8 cellular contexts compared by ENCODE assay signal in the genomic region with DNA sequence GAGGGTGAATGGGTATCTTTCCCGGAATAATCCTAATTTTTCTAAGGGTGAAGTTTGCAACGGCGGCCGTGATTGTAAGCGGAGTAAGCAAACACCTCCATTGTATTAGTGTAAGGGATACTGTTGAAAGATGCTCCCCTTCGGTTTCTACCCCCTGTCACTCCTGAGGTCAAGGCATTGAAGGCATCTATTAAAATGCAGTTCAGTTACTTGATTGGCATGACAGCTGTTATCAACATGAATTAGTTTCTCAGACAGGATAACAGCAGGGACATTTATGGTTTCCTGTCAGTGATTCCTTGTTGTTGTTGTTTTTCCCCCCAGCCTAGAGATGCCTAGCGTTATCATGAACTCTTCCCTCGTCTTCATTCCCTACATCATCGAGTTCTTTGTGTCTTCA.
DNase-seq lines count a peak whose midpoint lies in the region; ATAC-seq and TF ChIP-seq lines count a peak whose summit lies in the region.

No MANE protein-coding gene starts in this region.

- no peaks in the 10 kb centered on the region for H3K27me3 ChIP-seq in GM06990 (replicated peaks; ENCODE audit: control insufficient read depth, insufficient read depth, low read length)
- H3K27me3 ChIP-seq in neuron (ENCODE audit: insufficient read depth, low read length), result no peaks in the 10 kb centered on the region

- H3K4me3 ChIP-seq in GM06990 (replicated peaks; ENCODE audit: low read depth, low read length) (peak overlapping the region; percentile 75), LNCaP clone FGC (ENCODE audit: low read depth, low read length) (peak overlapping the region; percentile 76), neuron (ENCODE audit: low read length) (peak overlapping the region; percentile 73)

- peak overlapping the region; percentile 91 to 92 for H3K27ac Mint-ChIP-seq in effector memory CD8-positive, alpha-beta T cell

- peak overlapping the region; percentile 96 to 99 for H3K4me3 Mint-ChIP-seq in effector memory CD8-positive, alpha-beta T cell

- no peaks in the 10 kb centered on the region for H3K27me3 Mint-ChIP-seq in effector memory CD8-positive, alpha-beta T cell

- ATAC-seq in effector memory CD8-positive, alpha-beta T cell (replicated peaks), result peak; percentile 3
- ATAC-seq in HG02623 (IDR thresholded peaks at IDR 0.05; ENCODE audit: unreplicated experiment), result no peak

- no peaks in the 10 kb centered on the region for H3K9me3 ChIP-seq in neuron (ENCODE audit: low read length)

- no peaks in the 10 kb centered on the region for H3K9me3 Mint-ChIP-seq in effector memory CD8-positive, alpha-beta T cell

- TF ChIP-seq CTCF in GM06990 (IDR thresholded peaks at IDR 0.05; ENCODE audit: insufficient read depth, low read length, poor library complexity, severe bottlenecking) (no peak), LNCaP clone FGC (IDR thresholded peaks at IDR 0.05; ENCODE audit: control insufficient read depth, extremely low read depth, insufficient read depth) (no peak)

- peaks cover 17 to 21% of the 10 kb centered on the region in 2 donors for H3K4me1 Mint-ChIP-seq in effector memory CD8-positive, alpha-beta T cell (ENCODE audit: low read depth in 2 of 2)

- H3K36me3 ChIP-seq in GM06990 (ENCODE audit: control insufficient read depth, insufficient read depth, low read length) (no peaks in the 10 kb centered on the region), neuron (ENCODE audit: insufficient read depth, low read length) (no peaks in the 10 kb centered on the region)

- DNase-seq in GM06990 (ENCODE audit: extremely low read depth, insufficient read length) (no peak), LNCaP clone FGC (ENCODE audit: low read depth) (no peak), NCI-H128 (lab: John Stamatoyannopoulos, UW; ENCODE audit: unreplicated experiment) (no peak), CD1c-positive myeloid dendritic cell (ENCODE audit: extremely low spot score) (no peak), amniotic stem cell (lab: John Stamatoyannopoulos, UW) (no peak)
- no peak for DNase-seq in effector memory CD8-positive, alpha-beta T cell

- H3K36me3 Mint-ChIP-seq in effector memory CD8-positive, alpha-beta T cell (ENCODE audit: insufficient read depth), result peaks cover 6% of the 10 kb centered on the region

- H2AFZ ChIP-seq in neuron (ENCODE audit: low read depth, low read length), result peak overlapping the region; percentile 99

- peaks cover 4% of the 10 kb centered on the region for H3K4me1 ChIP-seq in neuron (ENCODE audit: insufficient read depth, low read length)
